In the genomic region with DNA sequence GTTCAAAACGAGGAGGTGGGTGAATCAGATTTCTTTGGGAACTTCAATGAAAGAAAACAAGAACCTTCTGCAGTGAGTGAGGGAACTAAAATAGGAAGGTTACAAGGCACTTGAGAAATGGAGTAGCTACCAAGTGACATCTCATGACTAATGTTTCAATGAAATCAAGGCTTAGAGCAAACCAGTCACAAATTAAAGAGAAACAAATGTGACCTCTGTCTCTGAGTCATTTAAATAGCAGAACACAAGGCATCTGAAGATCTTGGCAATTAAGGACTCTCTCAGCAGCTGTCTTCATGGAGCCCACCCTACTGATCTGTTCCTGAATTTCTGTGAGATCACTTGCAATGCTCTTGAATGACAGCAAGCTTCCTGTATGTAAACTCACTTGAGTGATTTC, we compare ENCODE assay signal across 19 cellular contexts.
DNase-seq lines count a peak whose midpoint lies in the region; ATAC-seq and TF ChIP-seq lines count a peak whose summit lies in the region.
"Had no signal": no experiment of that assay in that cellular context is flagged by ENCODE, and none has a peak within 500 bp of the region (broad histone marks: within the 10 kb centered on the region; RNA-seq: fewer than 3 reads in every experiment).

No MANE protein-coding gene starts in this region.

- no peaks in the 10 kb centered on the region for H4K20me1 ChIP-seq in fibroblast of lung (ENCODE audit: control insufficient read depth, extremely low read depth, insufficient read depth, low read length)
- peaks cover 56% of the 10 kb centered on the region for H4K20me1 ChIP-seq in osteoblast (ENCODE audit: insufficient read depth, low read length)

- H3K36me3 Mint-ChIP-seq in T-helper 2 cell treated with Interferon-gamma antibody and Interleukin-4, amounts not matched to agents 5 μg/mL and 100 μg/mL, for 36 hours (ENCODE audit: low read depth), result no peaks in the 10 kb centered on the region

- H3K9me3 ChIP-seq in fibroblast of lung (ENCODE audit: control insufficient read depth, insufficient read depth, low read depth, low read length), result no peaks in the 10 kb centered on the region
- no peaks in the 10 kb centered on the region for H3K9me3 ChIP-seq in osteoblast (ENCODE audit: low read depth, low read length)
- H3K9me3 ChIP-seq: left ventricle myocardium inferior, ovary, sigmoid colon had no signal

- no peak overlapping the region for H3K4me3 Mint-ChIP-seq in T-helper 2 cell treated with Interferon-gamma antibody and Interleukin-4, amounts not matched to agents 5 μg/mL and 100 μg/mL, for 36 hours
- H3K4me3 Mint-ChIP-seq: B cell had no signal

- H3K4me1 Mint-ChIP-seq in T-helper 2 cell treated with Interferon-gamma antibody and Interleukin-4, amounts not matched to agents 5 μg/mL and 100 μg/mL, for 36 hours (ENCODE audit: low read depth), result no peaks in the 10 kb centered on the region
- H3K4me1 Mint-ChIP-seq: B cell had no signal

- peak; percentile 61 for DNase-seq in AG10803 (ENCODE audit: low read depth)
- DNase-seq in fibroblast of lung (ENCODE audit: low read depth in 2 of 2), result peak; percentile 34 to 88
- DNase-seq in osteoblast (ENCODE audit: insufficient read length, low spot score, missing footprints), result no peak
- DNase-seq in T-helper 1 cell, result no peak
- no peak for DNase-seq in T-helper 2 cell treated with Interferon-gamma antibody and Interleukin-4, amounts not matched to agents 5 μg/mL and 100 μg/mL, for 36 hours (ENCODE audit: low spot score)
- DNase-seq: activated CD4-positive, alpha-beta T cell treated with anti-CD3 and anti-CD28 coated beads for 48 hours; activated CD8-positive, alpha-beta memory T cell treated with anti-CD3 and anti-CD28 coated beads, Interleukin-2, amount 50 U/mL, for 4 hours; activated effector memory CD4-positive, alpha-beta T cell treated with Interleukin-2 at 50 U/mL for 16 hours; aorta; Karpas-422; left ventricle myocardium inferior; NCI-H1417; NCI-H82; ovary; sigmoid colon had no signal

- H3K27me3 Mint-ChIP-seq in T-helper 2 cell treated with Interferon-gamma antibody and Interleukin-4, amounts not matched to agents 5 μg/mL and 100 μg/mL, for 36 hours (ENCODE audit: low read depth), result no peaks in the 10 kb centered on the region
- H3K27me3 Mint-ChIP-seq: B cell had no signal

- no peak overlapping the region for H3K9ac ChIP-seq in fibroblast of lung (ENCODE audit: insufficient read depth, low read length)

- H3K27ac Mint-ChIP-seq in T-helper 2 cell treated with Interferon-gamma antibody and Interleukin-4, amounts not matched to agents 5 μg/mL and 100 μg/mL, for 36 hours, result no peak overlapping the region
- H3K27ac Mint-ChIP-seq: B cell had no signal

- ATAC-seq in GM21576 (IDR thresholded peaks at IDR 0.05; ENCODE audit: unreplicated experiment) (no peak), HG03039 (IDR thresholded peaks at IDR 0.05; ENCODE audit: unreplicated experiment) (no peak)

- H3K4me3 ChIP-seq in AG10803 (ENCODE audit: low read length), result no peak overlapping the region
- H3K4me3 ChIP-seq in fibroblast of lung (replicated peaks in 1 of 4; ENCODE audit: control extremely low read depth in 1 of 4, insufficient read depth in 1 of 4, low read depth in 3 of 4, low read length in 4 of 4), result no peak overlapping the region
- no peak overlapping the region for H3K4me3 ChIP-seq in osteoblast (ENCODE audit: insufficient read depth, low read length)
- H3K4me3 ChIP-seq: left ventricle myocardium inferior, ovary, sigmoid colon had no signal

- H3K4me2 ChIP-seq in fibroblast of lung (ENCODE audit: extremely low read depth, insufficient read depth, low read length) (no peak overlapping the region), osteoblast (ENCODE audit: insufficient read depth, low read length) (no peak overlapping the region)

- H3K79me2 ChIP-seq in fibroblast of lung (ENCODE audit: control insufficient read depth, insufficient read depth, low read length), result no peaks in the 10 kb centered on the region
- peaks cover 78% of the 10 kb centered on the region for H3K79me2 ChIP-seq in osteoblast (ENCODE audit: insufficient read depth, low read length)

- H2AFZ ChIP-seq in fibroblast of lung (ENCODE audit: low read length) (no peak overlapping the region), osteoblast (ENCODE audit: low read length) (no peak overlapping the region)

- H3K36me3 ChIP-seq in fibroblast of lung (ENCODE audit: control insufficient read depth, insufficient read depth, low read length) (no peaks in the 10 kb centered on the region), osteoblast (ENCODE audit: insufficient read depth, low read length) (peaks cover 18% of the 10 kb centered on the region)
- H3K36me3 ChIP-seq: left ventricle myocardium inferior, ovary, sigmoid colon had no signal

- H3K27me3 ChIP-seq in fibroblast of lung (ENCODE audit: control insufficient read depth, insufficient read depth, low read length) (no peaks in the 10 kb centered on the region), osteoblast (ENCODE audit: insufficient read depth, low read length) (no peaks in the 10 kb centered on the region)
- H3K27me3 ChIP-seq: ovary, sigmoid colon had no signal

- TF ChIP-seq CTCF in AG10803 (conservative IDR thresholded peaks at IDR 0.05; ENCODE audit: low read length) (no peak), fibroblast of lung (conservative IDR thresholded peaks at IDR 0.05 in 1 of 2, IDR thresholded peaks at IDR 0.05 in 1 of 2; ENCODE audit: low read depth in 1 of 2, low read length in 2 of 2) (no peak), osteoblast (IDR thresholded peaks at IDR 0.05; ENCODE audit: extremely low read depth, low read depth, low read length) (no peak)

- peaks cover 9% of the 10 kb centered on the region for H3K9me3 Mint-ChIP-seq in T-helper 2 cell treated with Interferon-gamma antibody and Interleukin-4, amounts not matched to agents 5 μg/mL and 100 μg/mL, for 36 hours

- H3K4me1 ChIP-seq in fibroblast of lung (ENCODE audit: control insufficient read depth, extremely low read depth, insufficient read depth, low read length), result no peaks in the 10 kb centered on the region
- peaks cover 24% of the 10 kb centered on the region for H3K4me1 ChIP-seq in osteoblast (ENCODE audit: insufficient read depth, low read length)
- H3K4me1 ChIP-seq: sigmoid colon had no signal

- H3K27ac ChIP-seq in fibroblast of lung (ENCODE audit: insufficient read depth, low read length), result no peak overlapping the region
- H3K27ac ChIP-seq in osteoblast (ENCODE audit: low read depth, low read length), result peak overlapping the region; percentile 43
- H3K27ac ChIP-seq: left ventricle myocardium inferior, ovary, sigmoid colon had no signal

TF ChIP-seq in PFSK-1, 5 proteins besides CTCF, POLR2A, EP300 and RAD21:
- 0 out of 2 replicates have a peak, but pooled peaks have one; percentile 11 for TF ChIP-seq SIN3A (IDR thresholded peaks at IDR 0.05; ENCODE audit: borderline replicate concordance, insufficient read depth, low read length)
- TF ChIP-seq, protein P1, sequence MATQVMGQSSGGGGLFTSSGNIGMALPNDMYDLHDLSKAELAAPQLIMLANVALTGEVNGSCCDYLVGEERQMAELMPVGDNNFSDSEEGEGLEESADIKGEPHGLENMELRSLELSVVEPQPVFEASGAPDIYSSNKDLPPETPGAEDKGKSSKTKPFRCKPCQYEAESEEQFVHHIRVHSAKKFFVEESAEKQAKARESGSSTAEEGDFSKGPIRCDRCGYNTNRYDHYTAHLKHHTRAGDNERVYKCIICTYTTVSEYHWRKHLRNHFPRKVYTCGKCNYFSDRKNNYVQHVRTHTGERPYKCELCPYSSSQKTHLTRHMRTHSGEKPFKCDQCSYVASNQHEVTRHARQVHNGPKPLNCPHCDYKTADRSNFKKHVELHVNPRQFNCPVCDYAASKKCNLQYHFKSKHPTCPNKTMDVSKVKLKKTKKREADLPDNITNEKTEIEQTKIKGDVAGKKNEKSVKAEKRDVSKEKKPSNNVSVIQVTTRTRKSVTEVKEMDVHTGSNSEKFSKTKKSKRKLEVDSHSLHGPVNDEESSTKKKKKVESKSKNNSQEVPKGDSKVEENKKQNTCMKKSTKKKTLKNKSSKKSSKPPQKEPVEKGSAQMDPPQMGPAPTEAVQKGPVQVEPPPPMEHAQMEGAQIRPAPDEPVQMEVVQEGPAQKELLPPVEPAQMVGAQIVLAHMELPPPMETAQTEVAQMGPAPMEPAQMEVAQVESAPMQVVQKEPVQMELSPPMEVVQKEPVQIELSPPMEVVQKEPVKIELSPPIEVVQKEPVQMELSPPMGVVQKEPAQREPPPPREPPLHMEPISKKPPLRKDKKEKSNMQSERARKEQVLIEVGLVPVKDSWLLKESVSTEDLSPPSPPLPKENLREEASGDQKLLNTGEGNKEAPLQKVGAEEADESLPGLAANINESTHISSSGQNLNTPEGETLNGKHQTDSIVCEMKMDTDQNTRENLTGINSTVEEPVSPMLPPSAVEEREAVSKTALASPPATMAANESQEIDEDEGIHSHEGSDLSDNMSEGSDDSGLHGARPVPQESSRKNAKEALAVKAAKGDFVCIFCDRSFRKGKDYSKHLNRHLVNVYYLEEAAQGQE (IDR thresholded peaks at IDR 0.05; ENCODE audit: insufficient read depth in 1 of 2, low read depth in 2 of 2, low read length in 2 of 2), result no peak

Comparison
In these comparisons a context has a peak if more than half of its experiments do, and no peak if none do; other contexts are left out.
1. DNase-seq: peak in AG10803 (single experiment) and fibroblast of lung (2 of 2); none in osteoblast (single experiment), T-helper 1 cell (0 of 5) and T-helper 2 cell treated with Interferon-gamma antibody and Interleukin-4, amounts not matched to agents 5 μg/mL and 100 μg/mL, for 36 hours (single experiment).